ENCODE assay signal across 6 cellular contexts in the genomic region with DNA sequence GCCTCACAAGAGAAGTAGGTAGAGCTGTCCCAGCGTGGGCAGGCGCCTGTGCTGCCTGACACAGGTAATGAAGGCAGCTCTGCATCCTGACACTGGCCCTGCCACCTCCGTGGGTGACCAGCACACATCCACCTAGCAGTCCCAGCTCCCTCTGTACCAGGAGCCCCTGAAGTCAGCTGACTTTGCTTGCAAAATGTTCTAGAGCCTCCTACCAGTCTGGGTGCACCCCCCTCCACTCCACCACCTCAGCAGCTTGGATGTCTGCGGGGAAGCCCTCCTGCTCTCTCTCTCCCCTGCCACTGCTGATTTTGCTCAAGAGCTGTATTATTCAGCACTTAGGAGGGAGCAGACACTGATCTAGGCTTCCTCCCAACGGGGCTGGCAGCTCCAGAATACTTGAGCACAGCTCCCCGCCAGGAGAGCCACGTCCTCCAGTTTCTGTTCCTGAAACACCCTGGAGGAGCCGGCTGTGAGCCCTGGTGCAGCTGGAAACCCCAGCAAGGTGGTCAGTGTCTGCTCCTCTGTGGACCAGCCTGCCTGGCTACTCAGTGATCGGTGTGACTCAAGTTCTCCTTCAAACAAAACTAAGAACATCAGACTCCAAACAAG. TPM values are rescaled to one million over a fixed set of nuclear protein-coding genes. Genes with fewer than 3 reads are reported as not detected.
DNase-seq lines count a peak whose midpoint lies in the region; ATAC-seq and TF ChIP-seq lines count a peak whose summit lies in the region.

No MANE protein-coding gene starts in this region.

- H3K27me3 ChIP-seq in neutrophil, result no peaks in the 10 kb centered on the region

- peak overlapping the region; percentile 56 to 97 for H3K4me3 ChIP-seq in cardiac fibroblast (replicated peaks in 1 of 2; ENCODE audit: low read depth in 2 of 2, low read length in 2 of 2)
- H3K4me3 ChIP-seq in neutrophil (ENCODE audit: low read depth in 1 of 2, low read length in 1 of 2), result peak overlapping the region; percentile 91 to 99

- ATAC-seq in Right ventricle myocardium superior (ENCODE audit: poor library complexity) (no peak), left ventricle myocardium superior (no peak)

- intact Hi-C loops in Right ventricle myocardium superior (cut with DNase I), result no loop called here
- intact Hi-C loops in left ventricle myocardium superior (cut with micrococcal nuclease), result no loop called here

- peaks cover 11% of the 10 kb centered on the region for H3K36me3 ChIP-seq in neutrophil

- DNase-seq in Right ventricle myocardium superior (peak; percentile 65), left ventricle myocardium superior (no peak), cardiac fibroblast (ENCODE audit: low read depth in 2 of 2) (peak; percentile 31 to 34), NCI-H345 treated with DMSO at 0.1 percent for 48 hours (lab: John Stamatoyannopoulos, UW; ENCODE audit: unreplicated experiment) (no peak), SW 1271 (lab: John Stamatoyannopoulos, UW) (no peak)

- TF ChIP-seq CTCF in cardiac fibroblast (IDR thresholded peaks at IDR 0.05; ENCODE audit: low read depth, low read length), result no peak
- TF ChIP-seq CTCF in neutrophil (IDR thresholded peaks at IDR 0.05), result no peak

- no peaks in the 10 kb centered on the region for H3K9me3 ChIP-seq in neutrophil

- peaks cover 60 to 61% of the 10 kb centered on the region in 2 experiments for H3K4me1 ChIP-seq in neutrophil (ENCODE audit: control insufficient read depth in 1 of 2, insufficient read depth in 1 of 2, low read depth in 1 of 2, low read length in 1 of 2)

- peak overlapping the region; percentile 100 for H3K27ac ChIP-seq in neutrophil

RNA-seq across cellular contexts. Expression of a gene that starts 1.0 kb away (rescaled TPM):
- total RNA-seq in Right ventricle myocardium superior, result 14.6 TPM
- total RNA-seq in left ventricle myocardium superior, result 16.2 TPM

RNA-seq across cellular contexts. Expression of a gene that starts 1.1 kb away (rescaled TPM):
- total RNA-seq in Right ventricle myocardium superior, result 13.4 TPM
- total RNA-seq in left ventricle myocardium superior, result 22.7 TPM

RNA-seq across cellular contexts. Expression of a gene that starts 18.9 kb away (rescaled TPM):
- 3.0 TPM for total RNA-seq in Right ventricle myocardium superior
- 3.8 TPM for total RNA-seq in left ventricle myocardium superior

RNA-seq across cellular contexts. Expression of a gene that starts 42.3 kb away (rescaled TPM):
- 21.9 TPM for total RNA-seq in Right ventricle myocardium superior
- 23.9 TPM for total RNA-seq in left ventricle myocardium superior

RNA-seq across cellular contexts. Expression of a gene that starts 54.3 kb away (rescaled TPM):
- 53.7 TPM for total RNA-seq in Right ventricle myocardium superior
- 48.6 TPM for total RNA-seq in left ventricle myocardium superior

Comparison
In these comparisons a context has a peak if more than half of its experiments do, and no peak if none do; other contexts are left out.
1. DNase-seq: peak in Right ventricle myocardium superior (single experiment) and cardiac fibroblast (2 of 2); none in left ventricle myocardium superior (single experiment), NCI-H345 treated with DMSO at 0.1 percent for 48 hours (single experiment) and SW 1271 (0 of 2).